ENCODE assay signal across 19 cellular contexts in the genomic region with DNA sequence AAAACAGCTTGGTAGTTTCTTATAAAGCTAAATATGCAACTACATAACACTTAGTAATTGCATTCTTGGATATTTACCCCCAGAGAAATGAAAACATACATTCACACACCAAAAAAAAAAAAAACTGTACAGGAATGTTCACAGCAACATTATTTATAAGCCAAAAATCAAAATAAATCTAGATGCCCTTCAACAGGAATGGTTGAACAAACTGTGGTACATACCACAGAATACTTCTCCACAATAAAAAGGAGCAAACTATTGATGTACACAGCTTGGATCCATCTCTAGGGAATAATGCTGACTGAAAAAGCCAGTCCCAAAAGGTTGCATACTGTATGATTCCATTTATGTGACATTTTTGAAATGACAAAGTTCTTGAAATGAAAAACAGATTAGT.
A peak's percentile ranks its signal among the peaks of the same experiment; 100 is the strongest.
DNase-seq lines count a peak whose midpoint lies in the region; ATAC-seq and TF ChIP-seq lines count a peak whose summit lies in the region.
"Had no signal": no experiment of that assay in that cellular context is flagged by ENCODE, and none has a peak within 500 bp of the region (broad histone marks: within the 10 kb centered on the region; RNA-seq: fewer than 3 reads in every experiment).

No MANE protein-coding gene starts in this region.

- H4K8ac ChIP-seq in IMR-90 (ENCODE audit: low read depth in 2 of 2, low read length in 2 of 2), result no peak overlapping the region

- H2BK120ac ChIP-seq in IMR-90 (ENCODE audit: low read depth, low read length), result no peak overlapping the region

- H3K27ac Mint-ChIP-seq in osteocyte (ENCODE audit: unreplicated experiment), result no peak overlapping the region
- H3K27ac Mint-ChIP-seq: CD4-positive, alpha-beta memory T cell had no signal

- H3K4me1 Mint-ChIP-seq in osteocyte (ENCODE audit: unreplicated experiment), result peaks cover 24% of the 10 kb centered on the region
- H3K4me1 Mint-ChIP-seq: CD4-positive, alpha-beta memory T cell had no signal

- no peak overlapping the region for H3K56ac ChIP-seq in IMR-90 (ENCODE audit: extremely low read depth, insufficient read depth, low read length)

- H3K36me3 ChIP-seq in SK-N-SH (replicated peaks in 1 of 2; ENCODE audit: control insufficient read depth in 1 of 2, insufficient read depth in 2 of 2, low read length in 1 of 2) (no peaks in the 10 kb centered on the region), IMR-90 (ENCODE audit: control insufficient read depth, insufficient read depth, low read length) (no peaks in the 10 kb centered on the region)

- H3K4ac ChIP-seq in IMR-90 (ENCODE audit: low read depth, low read length), result no peak overlapping the region

- H4K91ac ChIP-seq in IMR-90 (ENCODE audit: insufficient read depth, low read depth, low read length), result no peak overlapping the region

- H2AFZ ChIP-seq in SK-N-SH (ENCODE audit: low read depth) (no peak overlapping the region), IMR-90 (replicated peaks; ENCODE audit: low read length, poor library complexity) (no peak overlapping the region)
- H2AFZ ChIP-seq: GM23248 had no signal

- H2BK20ac ChIP-seq in IMR-90 (ENCODE audit: low read depth, low read length), result no peak overlapping the region

- H3K9me2 ChIP-seq in SK-N-SH, result no peaks in the 10 kb centered on the region

- H3K79me1 ChIP-seq in IMR-90 (ENCODE audit: low read depth in 1 of 2, low read length in 2 of 2), result no peaks in the 10 kb centered on the region

- H2BK15ac ChIP-seq in IMR-90 (ENCODE audit: low read depth, low read length), result no peak overlapping the region

- peak overlapping the region; percentile 9 for H3K4me3 Mint-ChIP-seq in osteocyte (ENCODE audit: unreplicated experiment)
- H3K4me3 Mint-ChIP-seq: CD4-positive, alpha-beta memory T cell had no signal

- H2AK9ac ChIP-seq in IMR-90 (replicated peaks; ENCODE audit: low read depth, low read length, poor library complexity), result no peak overlapping the region

- H3K4me3 ChIP-seq in SK-N-SH (ENCODE audit: low read depth in 2 of 2, low read length in 1 of 2) (no peak overlapping the region), IMR-90 (ENCODE audit: insufficient read depth, low read depth, low read length) (no peak overlapping the region)
- H3K4me3 ChIP-seq: GM23248 had no signal

- intact Hi-C loops in IMR-90 (cut with micrococcal nuclease), result no loop called here

- H3K14ac ChIP-seq in IMR-90 (replicated peaks; ENCODE audit: low read depth, low read length), result no peak overlapping the region

- POLR2A ChIA-PET in SK-N-SH (lab: Yijun Ruan, JAX) (no interaction called here), IMR-90 (lab: Charles Lee; ENCODE audit: unreplicated experiment) (no interaction called here)

- TF ChIP-seq POLR2A in IMR-90 (IDR thresholded peaks at IDR 0.05; ENCODE audit: low read depth, low read length), result no peak

- H3K9me3 ChIP-seq in SK-N-SH (no peaks in the 10 kb centered on the region), IMR-90 (ENCODE audit: control insufficient read depth, insufficient read depth, low read length) (no peaks in the 10 kb centered on the region)

- TF ChIP-seq EP300 in SK-N-SH (IDR thresholded peaks at IDR 0.05; ENCODE audit: borderline replicate concordance in 1 of 2, low read depth in 1 of 2, low read length in 1 of 2), result no peak

- no peak overlapping the region for H2BK5ac ChIP-seq in IMR-90 (ENCODE audit: low read depth, low read length, poor library complexity, severe bottlenecking)

- H3K4me2 ChIP-seq in SK-N-SH (0 out of 2 replicates have a peak overlapping the region, but pooled peaks have one; percentile 45), IMR-90 (ENCODE audit: low read depth, low read length) (no peak overlapping the region)

- H3K27ac ChIP-seq in SK-N-SH (ENCODE audit: low read depth in 2 of 2, low read length in 1 of 2) (peak overlapping the region in 1 of 2 experiments; percentile 60; a peak in 1 of 4 replicates), IMR-90 (ENCODE audit: insufficient read depth, low read length) (no peak overlapping the region)
- H3K27ac ChIP-seq: 22Rv1 had no signal

- H3K9me1 ChIP-seq in IMR-90 (ENCODE audit: insufficient read depth, low read length), result no peaks in the 10 kb centered on the region

- no peaks in the 10 kb centered on the region for H3K27me3 Mint-ChIP-seq in osteocyte (ENCODE audit: unreplicated experiment)

- no peak overlapping the region for H2AK5ac ChIP-seq in IMR-90 (ENCODE audit: low read depth, low read length)

- TF ChIP-seq RAD21 in SK-N-SH (IDR thresholded peaks at IDR 0.05; ENCODE audit: low read length), result no peak
- TF ChIP-seq RAD21 in IMR-90 (IDR thresholded peaks at IDR 0.05; ENCODE audit: low read length), result no peak

- no peak for DNase-seq in SK-N-SH
- no peak for DNase-seq in IMR-90
- DNase-seq in osteocyte (ENCODE audit: extremely low spot score, unreplicated experiment), result no peak
- no peak for DNase-seq in DMS79 (lab: John Stamatoyannopoulos, UW)
- DNase-seq in OCI-M2 (lab: John Stamatoyannopoulos, UW; ENCODE audit: unreplicated experiment), result no peak
- no peak for DNase-seq in NCI-H2029 (lab: John Stamatoyannopoulos, UW)
- DNase-seq: C1 segment of cervical spinal cord; Calu3; CD4-positive, alpha-beta memory T cell; COR-L47; DMS53; DND-41; EL; GF-D8; H7; HCEC 1CT had no signal

- CTCF ChIA-PET in SK-N-SH (lab: Yijun Ruan, JAX), result interaction anchor here (0.6 kb wide), 1 partner anchor 559 kb away, joined by 3 read pairs; no protein-coding TSS in a partner anchor
- CTCF ChIA-PET in IMR-90 (lab: Yijun Ruan, JAX), result interaction anchor here (0.6 to 2.0 kb wide), 2 partner anchors 14 to 502 kb away, joined by 3 to 5 read pairs; no protein-coding TSS in a partner anchor

- H3K9me3 Mint-ChIP-seq in osteocyte (ENCODE audit: unreplicated experiment), result no peaks in the 10 kb centered on the region

- TF ChIP-seq CTCF in SK-N-SH (IDR thresholded peaks at IDR 0.05) (no peak), IMR-90 (conservative IDR thresholded peaks at IDR 0.05; ENCODE audit: low read depth, low read length) (no peak), osteocyte (IDR thresholded peaks at IDR 0.05) (no peak)

- H4K20me1 ChIP-seq in SK-N-SH (ENCODE audit: insufficient read depth), result no peaks in the 10 kb centered on the region
- H4K20me1 ChIP-seq in IMR-90 (ENCODE audit: insufficient read depth, low read length), result no peaks in the 10 kb centered on the region

- peaks cover 2% of the 10 kb centered on the region for H3K36me3 Mint-ChIP-seq in osteocyte (ENCODE audit: unreplicated experiment)
- H3K36me3 Mint-ChIP-seq: CD4-positive, alpha-beta memory T cell had no signal

- H3F3A ChIP-seq in SK-N-SH (replicated peaks; ENCODE audit: insufficient read depth), result peaks cover 19% of the 10 kb centered on the region

- peaks cover 0 to 29% of the 10 kb centered on the region in 2 experiments; a peak in 3 of 4 replicates for H3K4me1 ChIP-seq in SK-N-SH (ENCODE audit: control insufficient read depth in 1 of 2, insufficient read depth in 2 of 2, low read depth in 1 of 2, low read length in 1 of 2)
- H3K4me1 ChIP-seq in IMR-90 (ENCODE audit: control insufficient read depth, insufficient read depth, low read length), result peaks cover 6% of the 10 kb centered on the region

- dilution Hi-C loops in IMR-90 (cut with HindIII; ENCODE audit: low sequenced_read_pairs, unreplicated experiment), result no loop called here

- H3K27me3 ChIP-seq in SK-N-SH (ENCODE audit: insufficient read depth) (no peaks in the 10 kb centered on the region), IMR-90 (ENCODE audit: control insufficient read depth, insufficient read depth, low read length) (no peaks in the 10 kb centered on the region)

- in situ Hi-C loops in IMR-90 (cut with MboI; ENCODE audit: low sequenced_read_pairs), result no loop called here

- H3K18ac ChIP-seq in IMR-90 (ENCODE audit: low read depth, low read length), result no peak overlapping the region

- BruUV-seq in IMR-90 (replicated peaks; lab: Mats Ljungman, UMichigan), result no TSS peak

- H4K5ac ChIP-seq in IMR-90 (ENCODE audit: low read depth, low read length), result no peak overlapping the region

- H3K23ac ChIP-seq in IMR-90 (ENCODE audit: low read depth, low read length), result no peak overlapping the region

- ATAC-seq in SK-N-SH treated with all-trans-retinoic acid at 6 μM for 48 hours, result no peak
- ATAC-seq in IMR-90 (ENCODE audit: low read depth), result peak; percentile 31

- H3K79me2 ChIP-seq in SK-N-SH (ENCODE audit: insufficient read depth), result no peaks in the 10 kb centered on the region

- H3K9ac ChIP-seq in SK-N-SH (no peak overlapping the region), IMR-90 (ENCODE audit: low read depth, low read length) (no peak overlapping the region)
- H3K9ac ChIP-seq: GM23248 had no signal

TF ChIP-seq in SK-N-SH, 30 proteins besides CTCF, POLR2A, EP300 and RAD21 (continues in another document):
- no peak for TF ChIP-seq RCOR1 (IDR thresholded peaks at IDR 0.05; ENCODE audit: low read length)
- TF ChIP-seq YY1 (IDR thresholded peaks at IDR 0.05; ENCODE audit: low read depth), result no peak

TF ChIP-seq in SK-N-SH treated with all-trans-retinoic acid at 6 μM for 48 hours, 23 proteins besides CTCF, POLR2A, EP300 and RAD21 (continues in another document):
- TF ChIP-seq, protein P1, sequence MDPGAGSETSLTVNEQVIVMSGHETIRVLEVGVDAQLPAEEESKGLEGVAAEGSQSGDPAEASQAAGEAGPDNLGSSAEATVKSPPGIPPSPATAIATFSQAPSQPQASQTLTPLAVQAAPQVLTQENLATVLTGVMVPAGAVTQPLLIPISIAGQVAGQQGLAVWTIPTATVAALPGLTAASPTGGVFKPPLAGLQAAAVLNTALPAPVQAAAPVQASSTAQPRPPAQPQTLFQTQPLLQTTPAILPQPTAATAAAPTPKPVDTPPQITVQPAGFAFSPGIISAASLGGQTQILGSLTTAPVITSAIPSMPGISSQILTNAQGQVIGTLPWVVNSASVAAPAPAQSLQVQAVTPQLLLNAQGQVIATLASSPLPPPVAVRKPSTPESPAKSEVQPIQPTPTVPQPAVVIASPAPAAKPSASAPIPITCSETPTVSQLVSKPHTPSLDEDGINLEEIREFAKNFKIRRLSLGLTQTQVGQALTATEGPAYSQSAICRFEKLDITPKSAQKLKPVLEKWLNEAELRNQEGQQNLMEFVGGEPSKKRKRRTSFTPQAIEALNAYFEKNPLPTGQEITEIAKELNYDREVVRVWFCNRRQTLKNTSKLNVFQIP (CRISPR knock-in tag; IDR thresholded peaks at IDR 0.05; ENCODE audit: borderline replicate concordance, low read depth), result no peak

TF ChIP-seq in IMR-90, 13 proteins besides CTCF, POLR2A, EP300 and RAD21:
- TF ChIP-seq SMC3 (IDR thresholded peaks at IDR 0.05; ENCODE audit: low read depth, low read length), result no peak
- no peak for TF ChIP-seq MXI1 (IDR thresholded peaks at IDR 0.05; ENCODE audit: borderline replicate concordance, low read depth, low read length)
- no peak for TF ChIP-seq NFE2L2 (IDR thresholded peaks at IDR 0.05; ENCODE audit: low read depth, low read length)
- no peak for TF ChIP-seq MAZ (IDR thresholded peaks at IDR 0.05; ENCODE audit: borderline replicate concordance, low read depth, low read length)
- TF ChIP-seq RCOR1 (IDR thresholded peaks at IDR 0.05; ENCODE audit: insufficient replicate concordance, low read length), result no peak
- TF ChIP-seq CEBPB (IDR thresholded peaks at IDR 0.05; ENCODE audit: low read depth, low read length), result no peak
